Comparison of ENCODE assay signal across 12 cellular contexts in the genomic region with DNA sequence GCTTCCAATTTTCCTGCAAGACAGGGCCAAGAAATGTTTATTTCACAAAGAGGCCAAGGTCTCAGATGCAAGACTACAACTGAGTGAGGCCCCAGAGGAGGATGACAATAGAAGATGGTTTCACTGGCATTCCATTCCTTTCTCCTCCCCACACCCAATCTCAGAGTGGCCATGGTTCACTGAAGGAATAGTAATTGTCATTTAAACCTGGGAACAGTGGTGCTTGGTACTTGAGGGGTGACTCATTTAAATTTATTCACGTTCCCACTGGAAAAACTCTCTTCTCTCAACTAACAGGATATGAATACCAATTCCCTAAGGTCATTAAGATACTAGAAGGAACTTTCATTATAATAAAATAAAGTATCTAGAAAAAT. TPM values are rescaled to one million over a fixed set of nuclear protein-coding genes. Genes with fewer than 3 reads are reported as not detected.
A peak's percentile ranks its signal among the peaks of the same experiment; 100 is the strongest.
DNase-seq lines count a peak whose midpoint lies in the region; ATAC-seq and TF ChIP-seq lines count a peak whose summit lies in the region.
"Had no signal": no experiment of that assay in that cellular context is flagged by ENCODE, and none has a peak within 500 bp of the region (broad histone marks: within the 10 kb centered on the region; RNA-seq: fewer than 3 reads in every experiment).

No MANE protein-coding gene starts in this region.

- H3K27ac ChIP-seq in left lung (peak overlapping the region; percentile 80 to 83), aorta (ENCODE audit: low read depth in 1 of 2, low read length in 2 of 2) (peak overlapping the region; percentile 23 to 59)

- intact Hi-C loops in Right ventricle myocardium inferior (cut with DNase I) (no loop called here), cardiac septum (cut with DNase I) (no loop called here), left lung (cut with DNase I) (no loop called here), aorta (cut with DNase I) (loop anchor here (10.0 kb wide), 2 partner anchors 410 to 1390 kb away; no protein-coding TSS in a partner anchor), posterior vena cava (cut with DNase I) (loop anchor here in 1 of 2 donors (10.0 kb wide), 1 partner anchor 1810 kb away; the partner anchor contains the start of genes RCHY1 and THAP6)

- 6 to 19% methylated on average over 1 of the region's 1 CpG for WGBS in aorta, 2 donors

- H3K4me3 ChIP-seq in left lung (no peak overlapping the region), aorta (ENCODE audit: low read length in 2 of 2) (no peak overlapping the region)

- no peaks in the 10 kb centered on the region for H3K36me3 ChIP-seq in left lung
- H3K36me3 ChIP-seq in aorta (ENCODE audit: control insufficient read depth in 1 of 2, insufficient read depth in 2 of 2, low read length in 1 of 2), result no peaks in the 10 kb centered on the region

- H3K9me3 ChIP-seq in left lung, result no peaks in the 10 kb centered on the region
- H3K9me3 ChIP-seq in aorta (ENCODE audit: control insufficient read depth, low read length), result no peaks in the 10 kb centered on the region

- H3K27me3 ChIP-seq in left lung (no peaks in the 10 kb centered on the region), aorta (ENCODE audit: control insufficient read depth in 1 of 2, insufficient read depth in 2 of 2, low read length in 1 of 2) (no peaks in the 10 kb centered on the region)

- peak; percentile 30 for ATAC-seq in Right ventricle myocardium inferior
- ATAC-seq in left lung, result peak; percentile 24
- ATAC-seq in aorta (ENCODE audit: low FRiP score), result peak; percentile 24
- ATAC-seq: stimulated activated naive CD8-positive, alpha-beta T cell treated with anti-CD3 and anti-CD28 coated beads, Interleukin-15, amount 100 ng/mL, for 72 hours had no signal

- TF ChIP-seq CTCF in left lung (IDR thresholded peaks at IDR 0.05), result no peak

- H3K4me1 ChIP-seq in left lung (peaks cover 24 to 86% of the 10 kb centered on the region in 2 donors), aorta (ENCODE audit: control insufficient read depth in 1 of 2, insufficient read depth in 2 of 2, low read length in 2 of 2) (peaks cover 4 to 9% of the 10 kb centered on the region in 2 donors)

- DNase-seq in Right ventricle myocardium inferior (ENCODE audit: missing footprints) (no peak), cardiac septum (ENCODE audit: low spot score) (no peak), dermis blood vessel endothelial cell (peak; percentile 77), left lung (no peak), aorta (no peak), KG1 (lab: John Stamatoyannopoulos, UW) (no peak), posterior vena cava (ENCODE audit: low spot score) (no peak), T-helper 1 cell (no peak)
- DNase-seq: 8988T; activated naive CD8-positive, alpha-beta T cell treated with anti-CD3 and anti-CD28 coated beads for 36 hours; NCI-H524; stimulated activated naive CD8-positive, alpha-beta T cell treated with anti-CD3 and anti-CD28 coated beads, Interleukin-15, amount 100 ng/mL, for 72 hours had no signal

RNA-seq across cellular contexts. Expression of gene CXCL8, which starts 35.3 kb away (rescaled TPM):
- total RNA-seq in Right ventricle myocardium inferior (not detected), cardiac septum (1.2 TPM), dermis blood vessel endothelial cell (21.0 and 47.1 TPM in 2 replicates), left lung (10 to 100 TPM; 12.3 to 80.4 TPM), aorta (10 to 100 TPM in 1 of 2 donors, 1 to 10 TPM in 1; 7.8 to 12.1 TPM), posterior vena cava (1 to 10 TPM in 1 of 2 donors, under 1 TPM in 1; 0.51 to 3.1 TPM)
- polyA plus RNA-seq in aorta, result 10 to 100 TPM in 1 of 2 donors, 1 to 10 TPM in 1; 1.3 to 17.9 TPM

Comparison
In these comparisons a context has a peak if more than half of its experiments do, and no peak if none do; other contexts are left out.
1. intact Hi-C loops: an anchor here in aorta (10.0 kb wide); none called in Right ventricle myocardium inferior, cardiac septum and left lung.